ENCODE assay signal across 15 cellular contexts in genomic region chr19:45854167-45854778, GRCh38. TPM values are rescaled to one million over a fixed set of nuclear protein-coding genes. Genes with fewer than 3 reads are reported as not detected.
DNase-seq lines count a peak whose midpoint lies in the region; FAIRE-seq lines count a peak whose summit lies in the region.
"Had no signal": no experiment of that assay in that cellular context is flagged by ENCODE, and none has a peak within 500 bp of the region (broad histone marks: within the 10 kb centered on the region; RNA-seq: fewer than 3 reads in every experiment).

No MANE protein-coding gene starts in this region.

- H3K4me3 ChIP-seq in mesenchymal stem cell (ENCODE audit: insufficient read depth in 1 of 2, low read depth in 1 of 2, low read length in 2 of 2) = peak overlapping the region in 1 of 2 experiments; percentile 22
- H3K4me3 ChIP-seq: BLaER1 had no signal

- H2BK12ac ChIP-seq in mesenchymal stem cell (ENCODE audit: low read length in 2 of 2) = no peak overlapping the region

- no peak overlapping the region for H3K14ac ChIP-seq in mesenchymal stem cell (ENCODE audit: low read length in 2 of 2)

- H2AK5ac ChIP-seq in mesenchymal stem cell (ENCODE audit: low read length, severe bottlenecking) = no peak overlapping the region

- H3K79me1 ChIP-seq in mesenchymal stem cell (replicated peaks; ENCODE audit: low read length, poor library complexity, severe bottlenecking) = peaks cover 45% of the 10 kb centered on the region

- no peak overlapping the region for H3K9ac ChIP-seq in mesenchymal stem cell (ENCODE audit: low read length)
- H3K9ac ChIP-seq: BLaER1 had no signal

- no peak overlapping the region for H3K4me2 ChIP-seq in mesenchymal stem cell (ENCODE audit: low read length, poor library complexity, severe bottlenecking)
- H3K4me2 ChIP-seq: BLaER1 had no signal

- H2AFZ ChIP-seq in mesenchymal stem cell (ENCODE audit: low read depth, low read length) = no peak overlapping the region

- no peak overlapping the region for H3K18ac ChIP-seq in mesenchymal stem cell (ENCODE audit: low read depth in 1 of 2, low read length in 2 of 2)

- H4K91ac ChIP-seq in mesenchymal stem cell (ENCODE audit: low read length) = no peak overlapping the region

- peak; percentile 66 for FAIRE-seq in HTR-8/SVneo (lab: Jason Lieb, UNC)
- FAIRE-seq: D721Med had no signal

- no peaks in the 10 kb centered on the region for H3K9me3 ChIP-seq in mesenchymal stem cell (ENCODE audit: control insufficient read depth, low read length)
- H3K9me3 ChIP-seq: BLaER1 had no signal

- peaks cover 5% of the 10 kb centered on the region for H3K4me1 ChIP-seq in mesenchymal stem cell (ENCODE audit: control insufficient read depth, insufficient read depth, low read depth, low read length)
- H3K4me1 ChIP-seq: BLaER1 had no signal

- no peak overlapping the region for H3K27ac ChIP-seq in mesenchymal stem cell (ENCODE audit: low read length, poor library complexity, severe bottlenecking)
- H3K27ac ChIP-seq: BLaER1 had no signal

- H2BK15ac ChIP-seq in mesenchymal stem cell (ENCODE audit: low read depth, poor library complexity, severe bottlenecking) = no peak overlapping the region

- no peaks in the 10 kb centered on the region for H3K27me3 ChIP-seq in mesenchymal stem cell (ENCODE audit: control insufficient read depth in 1 of 2, insufficient read depth in 1 of 2, low read length in 2 of 2)
- H3K27me3 ChIP-seq: BLaER1 had no signal

- H2BK120ac ChIP-seq in mesenchymal stem cell (ENCODE audit: low read depth, low read length) = no peak overlapping the region

- H3K36me3 ChIP-seq in mesenchymal stem cell (ENCODE audit: control insufficient read depth in 1 of 2, insufficient read depth in 2 of 2, low read depth in 1 of 2, low read length in 2 of 2) = peaks cover 74 to 80% of the 10 kb centered on the region in 2 experiments

- DNase-seq in HTR-8/SVneo (ENCODE audit: insufficient read length, low spot score) (no peak), mesenchymal stem cell (no peak), NCI-H1105 treated with DMSO at 0.1 percent for 48 hours (lab: John Stamatoyannopoulos, UW) (no peak), epidermal melanocyte (ENCODE audit: insufficient read length, low spot score) (no peak)
- DNase-seq: CD8-positive, alpha-beta T cell; DMS79; HCEC 1CT; NCI-H1417; NCI-H1930; NCI-H2171; NCI-H446; NK-92 treated with Interleukin-12 subunit alpha and Interleukin-12 subunit beta, amount 100 ng/mL, for 24 hours; SHP77 treated with DMSO at 0.1 percent for 48 hours had no signal

- H2BK5ac ChIP-seq in mesenchymal stem cell (ENCODE audit: low read depth, low read length, poor library complexity, severe bottlenecking) = no peak overlapping the region

- peak overlapping the region; percentile 28 for H4K8ac ChIP-seq in mesenchymal stem cell (ENCODE audit: low read length)

- H3K4ac ChIP-seq in mesenchymal stem cell (ENCODE audit: low read depth in 1 of 2, low read length in 2 of 2) = no peak overlapping the region

- no peak overlapping the region for H3K23ac ChIP-seq in mesenchymal stem cell (ENCODE audit: low read length in 2 of 2)

- 96% methylated on average over 16 of the region's 16 CpGs for WGBS in mesenchymal stem cell

RNA-seq across cellular contexts. Expression of gene SYMPK, which starts 8.7 kb away (rescaled TPM):
- polyA plus RNA-seq in mesenchymal stem cell (2013, experiment 1 of 2) = 38.9 TPM
- 39.9 TPM for polyA plus RNA-seq in mesenchymal stem cell (2013, experiment 2 of 2)

RNA-seq across cellular contexts. Expression of gene FOXA3, which starts 9.9 kb away (rescaled TPM):
- not detected for polyA plus RNA-seq in mesenchymal stem cell (2013, experiment 1 of 2)
- polyA plus RNA-seq in mesenchymal stem cell (2013, experiment 2 of 2) = not detected

RNA-seq across cellular contexts. Expression of gene IRF2BP1, which starts 31.7 kb away (rescaled TPM):
- 8.0 TPM for polyA plus RNA-seq in mesenchymal stem cell (2013, experiment 1 of 2)
- 8.2 TPM for polyA plus RNA-seq in mesenchymal stem cell (2013, experiment 2 of 2)

RNA-seq across cellular contexts. Expression of gene RSPH6A, which starts 39.2 kb away (rescaled TPM):
- polyA plus RNA-seq in mesenchymal stem cell (2013, experiment 1 of 2) = 0.01 TPM
- not detected for polyA plus RNA-seq in mesenchymal stem cell (2013, experiment 2 of 2)

RNA-seq across cellular contexts. Expression of gene MYPOP, which starts 48.1 kb away (rescaled TPM):
- polyA plus RNA-seq in mesenchymal stem cell (2013, experiment 1 of 2) = 14.9 TPM
- 15.3 TPM for polyA plus RNA-seq in mesenchymal stem cell (2013, experiment 2 of 2)
